In the genomic region with DNA sequence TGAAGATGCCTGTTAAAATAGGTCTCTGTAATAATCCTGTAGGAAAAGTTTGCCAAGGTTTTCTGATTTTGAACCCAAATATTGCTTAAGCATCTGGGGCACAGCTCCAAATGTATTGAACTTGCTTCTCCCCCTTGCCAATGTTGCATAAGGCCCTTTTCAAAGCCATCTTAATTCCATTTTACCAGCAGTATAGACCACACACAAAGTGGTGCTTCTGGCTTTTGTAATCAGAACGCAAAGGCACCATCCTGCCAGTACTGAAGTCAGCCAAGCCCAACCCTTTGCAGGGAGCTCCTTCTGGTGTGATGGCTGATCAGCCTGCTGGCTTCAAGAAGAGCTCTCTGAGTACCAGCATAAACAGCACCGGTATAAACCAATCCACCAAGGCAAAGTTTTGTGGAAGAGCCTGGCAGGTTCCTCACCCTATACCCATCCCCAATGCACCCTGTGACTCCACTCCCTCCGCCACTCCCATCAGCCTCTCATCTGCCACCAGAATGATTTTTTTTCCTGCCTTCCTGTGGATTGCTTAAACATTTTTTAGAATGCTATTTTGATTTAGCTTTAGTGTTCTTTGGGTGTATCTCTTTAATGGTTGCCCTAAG, we compare ENCODE assay signal across 11 cellular contexts. TPM values are rescaled to one million over a fixed set of nuclear protein-coding genes. Genes with fewer than 3 reads are reported as not detected.
DNase-seq lines count a peak whose midpoint lies in the region; TF ChIP-seq lines count a peak whose summit lies in the region.
"Had no signal": no experiment of that assay in that cellular context is flagged by ENCODE, and none has a peak within 500 bp of the region (broad histone marks: within the 10 kb centered on the region; RNA-seq: fewer than 3 reads in every experiment).

No MANE protein-coding gene starts in this region.

- H3K27ac Mint-ChIP-seq in MCF 10A (ENCODE audit: low read depth, unreplicated experiment): no peak overlapping the region

- H3K27ac ChIP-seq in mammary epithelial cell (ENCODE audit: insufficient read depth, low read depth, low read length) (no peak overlapping the region), spleen (peak overlapping the region in 3 of 8 donors; percentile 2 to 39 (median 22)), tibial artery (no peak overlapping the region)
- H3K27ac ChIP-seq: suprapubic skin had no signal

- peaks cover 11% of the 10 kb centered on the region for H3K4me1 Mint-ChIP-seq in MCF 10A (ENCODE audit: insufficient read depth, unreplicated experiment)

- H3K9ac ChIP-seq in mammary epithelial cell (ENCODE audit: insufficient read depth, low read length): no peak overlapping the region

- no peaks in the 10 kb centered on the region for H3K4me1 ChIP-seq in mammary epithelial cell (ENCODE audit: insufficient read depth, low read length)
- H3K4me1 ChIP-seq in spleen: peaks cover 0 to 5% (median 0%) of the 10 kb centered on the region in 6 donors
- no peaks in the 10 kb centered on the region for H3K4me1 ChIP-seq in tibial artery
- H3K4me1 ChIP-seq: suprapubic skin had no signal

- no peaks in the 10 kb centered on the region for H3K36me3 Mint-ChIP-seq in MCF 10A (ENCODE audit: insufficient read depth, unreplicated experiment)

- no peaks in the 10 kb centered on the region for H3K27me3 ChIP-seq in mammary epithelial cell (ENCODE audit: insufficient read depth, low read length)
- peaks cover 0 to 14% (median 0%) of the 10 kb centered on the region in 7 donors for H3K27me3 ChIP-seq in spleen (replicated peaks in 1 of 7)
- H3K27me3 ChIP-seq in tibial artery: no peaks in the 10 kb centered on the region
- H3K27me3 ChIP-seq: suprapubic skin had no signal

- in situ Hi-C loops in mammary epithelial cell (cut with MboI; ENCODE audit: low sequenced_read_pairs in 2 of 2): no loop called here

- CTCF ChIA-PET in MCF 10A (lab: Yijun Ruan, JAX): interaction anchor here (0.6 to 0.7 kb wide), 2 partner anchors 47 to 69 kb away, joined by 3 to 4 read pairs; no protein-coding TSS in a partner anchor
- CTCF ChIA-PET in mammary epithelial cell (lab: Charles Lee; ENCODE audit: low non-redundant PET): no interaction called here

- POLR2A ChIA-PET in MCF 10A (lab: Yijun Ruan, JAX): interaction anchor here (0.6 to 1.9 kb wide), 6 partner anchors 20 to 42 kb away, joined by 3 to 8 read pairs (median 4); a partner anchor contains a TSS

- TF ChIP-seq CTCF in MCF 10A (IDR thresholded peaks at IDR 0.05; ENCODE audit: unreplicated experiment): no peak
- no peak for TF ChIP-seq CTCF in mammary epithelial cell (conservative IDR thresholded peaks at IDR 0.05 in 1 of 2, IDR thresholded peaks at IDR 0.05 in 1 of 2; ENCODE audit: extremely low read depth in 1 of 2, insufficient read depth in 1 of 2, low read depth in 1 of 2, low read length in 2 of 2)
- no peak for TF ChIP-seq CTCF in spleen (IDR thresholded peaks at IDR 0.05 in 8 of 11, conservative IDR thresholded peaks at IDR 0.05 in 3 of 11)
- TF ChIP-seq CTCF in tibial artery (IDR thresholded peaks at IDR 0.05): no peak

- TF ChIP-seq POLR2A in spleen (IDR thresholded peaks at IDR 0.05): no peak

- H3K36me3 ChIP-seq in mammary epithelial cell (ENCODE audit: insufficient read depth, low read length) (no peaks in the 10 kb centered on the region), spleen (no peaks in the 10 kb centered on the region), tibial artery (no peaks in the 10 kb centered on the region)
- H3K36me3 ChIP-seq: suprapubic skin had no signal

- no peaks in the 10 kb centered on the region for H3K79me2 ChIP-seq in mammary epithelial cell (ENCODE audit: insufficient read depth, low read length)

- H3K27me3 Mint-ChIP-seq in MCF 10A (ENCODE audit: insufficient read depth, unreplicated experiment): peaks cover 77% of the 10 kb centered on the region

- intact Hi-C loops in MCF 10A (cut with micrococcal nuclease) (no loop called here), mammary epithelial cell (cut with micrococcal nuclease) (no loop called here), spleen (cut with DNase I; ENCODE audit: low total_unique reads) (no loop called here), tibial artery (cut with DNase I; ENCODE audit: low total_unique reads) (no loop called here)

- no peaks in the 10 kb centered on the region for H4K20me1 ChIP-seq in mammary epithelial cell (ENCODE audit: insufficient read depth, low read length)

- no peak overlapping the region for H3K4me3 Mint-ChIP-seq in MCF 10A (ENCODE audit: unreplicated experiment)

- H3K9me3 Mint-ChIP-seq in MCF 10A (ENCODE audit: unreplicated experiment): no peaks in the 10 kb centered on the region

- no peak overlapping the region for H2AFZ ChIP-seq in mammary epithelial cell (ENCODE audit: low read depth, low read length)

- no peak overlapping the region for H3K4me2 ChIP-seq in mammary epithelial cell (ENCODE audit: insufficient read depth, low read depth, low read length)

- H3K4me3 ChIP-seq in mammary epithelial cell (replicated peaks in 1 of 3; ENCODE audit: insufficient read depth in 1 of 3, low read depth in 2 of 3, low read length in 3 of 3) (no peak overlapping the region), spleen (no peak overlapping the region), tibial artery (no peak overlapping the region)
- H3K4me3 ChIP-seq: suprapubic skin had no signal

- H3K9me3 ChIP-seq in mammary epithelial cell (replicated peaks; ENCODE audit: insufficient read depth, low read length) (no peaks in the 10 kb centered on the region), spleen (no peaks in the 10 kb centered on the region), tibial artery (no peaks in the 10 kb centered on the region)
- H3K9me3 ChIP-seq: suprapubic skin had no signal

- DNase-seq in MCF 10A (ENCODE audit: unreplicated experiment) (peak; percentile 54), mammary epithelial cell (no peak), ecto neural progenitor cell (ENCODE audit: low spot score) (peak; percentile 55), islet precursor cell (peak; percentile 60), spleen (no peak), SKM-1 treated with dmso at 0.1 percent for 144 hours (lab: John Stamatoyannopoulos, UW; ENCODE audit: unreplicated experiment) (no peak), tibial artery (no peak)
- DNase-seq in activated effector memory CD4-positive, alpha-beta T cell treated with anti-CD3 and anti-CD28 coated beads, Interleukin-2, amount 50 U/mL, for 16 hours: no peak
- DNase-seq: activated CD8-positive, alpha-beta memory T cell treated with anti-CD3 and anti-CD28 coated beads, Interleukin-2, amount 50 U/mL, for 4 hours; effector CD8-positive, alpha-beta T cell had no signal

- WGBS in mammary epithelial cell (ENCODE audit: low coverage, missing lambda C conversion rate): 54% methylated on average over 3 of the region's 3 CpGs
- WGBS in spleen, 5 donors: 56 to 71% (median 59%) methylated on average over 3 of the region's 3 CpGs

- dilution Hi-C loops in mammary epithelial cell (cut with HindIII; ENCODE audit: low sequenced_read_pairs): no loop called here

- BruUV-seq in MCF 10A (replicated peaks; lab: Mats Ljungman, UMichigan) (no TSS peak), mammary epithelial cell (replicated peaks; lab: Mats Ljungman, UMichigan) (no TSS peak)

RNA-seq across cellular contexts. Expression of a gene that starts 39.2 kb away (rescaled TPM):
- total RNA-seq in MCF 10A (2022) (68.6 and 77.9 TPM in 2 replicates), mammary epithelial cell (100 to 1,000 TPM in 1 of 2 donors, 10 to 100 TPM in 1; 93.0 to 134 TPM), spleen (100 to 1,000 TPM in 3 of 7 donors, 10 to 100 TPM in 4; 82.7 to 116 (median 95.3) TPM)
- polyA plus RNA-seq in mammary epithelial cell (19.3 TPM), spleen (1 to 10 TPM; 8.0 to 9.0 (median 8.3) TPM)
- polyA minus RNA-seq in mammary epithelial cell: 427 TPM

Comparison
In these comparisons a context has a peak if more than half of its experiments do, and no peak if none do; other contexts are left out.
1. DNase-seq: peak in MCF 10A (single experiment), ecto neural progenitor cell (single experiment) and islet precursor cell (single experiment); none in mammary epithelial cell (single experiment), spleen (single experiment), activated effector memory CD4-positive, alpha-beta T cell treated with anti-CD3 and anti-CD28 coated beads, Interleukin-2, amount 50 U/mL, for 16 hours (single experiment), SKM-1 treated with dmso at 0.1 percent for 144 hours (single experiment) and tibial artery (0 of 2).